Comparison of ENCODE assay signal across 1 cellular context in the genomic region with DNA sequence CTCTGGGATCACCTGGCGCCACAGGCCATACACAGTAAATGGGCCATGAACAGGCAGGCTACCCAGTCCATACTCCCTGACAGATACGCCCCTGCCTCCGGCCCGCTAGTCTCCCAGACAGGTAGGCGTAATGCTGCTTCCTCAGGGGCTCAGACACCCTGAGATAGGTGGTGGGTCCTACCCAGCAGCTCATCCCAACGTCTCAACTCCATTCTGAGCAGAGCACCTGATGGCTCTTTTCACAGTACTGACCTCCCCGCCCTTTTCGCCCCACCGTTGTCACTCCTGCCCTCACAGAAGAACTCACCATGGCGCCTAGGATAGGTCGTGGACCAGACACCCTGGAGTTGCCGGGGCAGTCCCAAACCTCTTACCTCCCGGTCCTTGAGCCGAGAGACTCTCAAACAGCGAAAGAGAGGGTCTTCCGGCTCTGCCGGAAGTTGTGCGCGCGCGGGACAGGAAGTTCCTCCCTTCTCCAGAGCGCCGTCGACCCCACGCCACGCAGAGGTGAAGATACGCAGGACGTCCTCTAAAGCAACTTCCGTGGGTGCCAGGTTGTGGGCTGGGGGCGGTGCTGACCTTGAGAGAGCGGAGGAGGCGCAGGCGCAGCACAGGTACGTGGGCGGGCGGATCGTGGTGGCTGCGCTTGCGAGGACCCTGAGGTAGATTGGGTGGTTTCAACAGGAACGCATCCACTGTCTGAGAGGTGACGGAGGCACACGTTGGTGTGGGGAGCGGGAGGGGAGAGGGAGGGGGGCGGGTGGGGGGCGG.
TF ChIP-seq lines count a peak whose summit lies in the region.

A gene (minus strand): TSS at position 432 of the 771 bp plus-strand sequence. CDS start 122 bp downstream, at position 310.

TF ChIP-seq in K562, 482 proteins besides CTCF, POLR2A, EP300 and RAD21 (continued from another document and continues in another):
- TF ChIP-seq, protein P1, sequence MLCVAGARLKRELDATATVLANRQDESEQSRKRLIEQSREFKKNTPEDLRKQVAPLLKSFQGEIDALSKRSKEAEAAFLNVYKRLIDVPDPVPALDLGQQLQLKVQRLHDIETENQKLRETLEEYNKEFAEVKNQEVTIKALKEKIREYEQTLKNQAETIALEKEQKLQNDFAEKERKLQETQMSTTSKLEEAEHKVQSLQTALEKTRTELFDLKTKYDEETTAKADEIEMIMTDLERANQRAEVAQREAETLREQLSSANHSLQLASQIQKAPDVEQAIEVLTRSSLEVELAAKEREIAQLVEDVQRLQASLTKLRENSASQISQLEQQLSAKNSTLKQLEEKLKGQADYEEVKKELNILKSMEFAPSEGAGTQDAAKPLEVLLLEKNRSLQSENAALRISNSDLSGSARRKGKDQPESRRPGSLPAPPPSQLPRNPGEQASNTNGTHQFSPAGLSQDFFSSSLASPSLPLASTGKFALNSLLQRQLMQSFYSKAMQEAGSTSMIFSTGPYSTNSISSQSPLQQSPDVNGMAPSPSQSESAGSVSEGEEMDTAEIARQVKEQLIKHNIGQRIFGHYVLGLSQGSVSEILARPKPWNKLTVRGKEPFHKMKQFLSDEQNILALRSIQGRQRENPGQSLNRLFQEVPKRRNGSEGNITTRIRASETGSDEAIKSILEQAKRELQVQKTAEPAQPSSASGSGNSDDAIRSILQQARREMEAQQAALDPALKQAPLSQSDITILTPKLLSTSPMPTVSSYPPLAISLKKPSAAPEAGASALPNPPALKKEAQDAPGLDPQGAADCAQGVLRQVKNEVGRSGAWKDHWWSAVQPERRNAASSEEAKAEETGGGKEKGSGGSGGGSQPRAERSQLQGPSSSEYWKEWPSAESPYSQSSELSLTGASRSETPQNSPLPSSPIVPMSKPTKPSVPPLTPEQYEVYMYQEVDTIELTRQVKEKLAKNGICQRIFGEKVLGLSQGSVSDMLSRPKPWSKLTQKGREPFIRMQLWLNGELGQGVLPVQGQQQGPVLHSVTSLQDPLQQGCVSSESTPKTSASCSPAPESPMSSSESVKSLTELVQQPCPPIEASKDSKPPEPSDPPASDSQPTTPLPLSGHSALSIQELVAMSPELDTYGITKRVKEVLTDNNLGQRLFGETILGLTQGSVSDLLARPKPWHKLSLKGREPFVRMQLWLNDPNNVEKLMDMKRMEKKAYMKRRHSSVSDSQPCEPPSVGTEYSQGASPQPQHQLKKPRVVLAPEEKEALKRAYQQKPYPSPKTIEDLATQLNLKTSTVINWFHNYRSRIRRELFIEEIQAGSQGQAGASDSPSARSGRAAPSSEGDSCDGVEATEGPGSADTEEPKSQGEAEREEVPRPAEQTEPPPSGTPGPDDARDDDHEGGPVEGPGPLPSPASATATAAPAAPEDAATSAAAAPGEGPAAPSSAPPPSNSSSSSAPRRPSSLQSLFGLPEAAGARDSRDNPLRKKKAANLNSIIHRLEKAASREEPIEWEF (CRISPR knock-in tag; IDR thresholded peaks at IDR 0.05), result no peak
- no peak for TF ChIP-seq MXI1 (IDR thresholded peaks at IDR 0.05; ENCODE audit: low read depth, low read length)
- no peak for TF ChIP-seq MAFG (tag; conservative IDR thresholded peaks at IDR 0.05)
- TF ChIP-seq, protein P2, sequence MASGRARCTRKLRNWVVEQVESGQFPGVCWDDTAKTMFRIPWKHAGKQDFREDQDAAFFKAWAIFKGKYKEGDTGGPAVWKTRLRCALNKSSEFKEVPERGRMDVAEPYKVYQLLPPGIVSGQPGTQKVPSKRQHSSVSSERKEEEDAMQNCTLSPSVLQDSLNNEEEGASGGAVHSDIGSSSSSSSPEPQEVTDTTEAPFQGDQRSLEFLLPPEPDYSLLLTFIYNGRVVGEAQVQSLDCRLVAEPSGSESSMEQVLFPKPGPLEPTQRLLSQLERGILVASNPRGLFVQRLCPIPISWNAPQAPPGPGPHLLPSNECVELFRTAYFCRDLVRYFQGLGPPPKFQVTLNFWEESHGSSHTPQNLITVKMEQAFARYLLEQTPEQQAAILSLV (tag; IDR thresholded peaks at IDR 0.05), result no peak
- TF ChIP-seq COPS2 (conservative IDR thresholded peaks at IDR 0.05), result no peak
- no peak for TF ChIP-seq SMARCC2 (IDR thresholded peaks at IDR 0.05; ENCODE audit: low read depth)
- no peak for TF ChIP-seq PTRF (tag; IDR thresholded peaks at IDR 0.05)
- no peak for TF ChIP-seq XRCC5 (IDR thresholded peaks at IDR 0.05; ENCODE audit: low read depth, low read length)
- no peak for TF ChIP-seq CBX1 (IDR thresholded peaks at IDR 0.05; ENCODE audit: low read depth)
- TF ChIP-seq RBM17 (IDR thresholded peaks at IDR 0.05; ENCODE audit: borderline replicate concordance, low read depth, low read length), result no peak
- TF ChIP-seq, protein P3, sequence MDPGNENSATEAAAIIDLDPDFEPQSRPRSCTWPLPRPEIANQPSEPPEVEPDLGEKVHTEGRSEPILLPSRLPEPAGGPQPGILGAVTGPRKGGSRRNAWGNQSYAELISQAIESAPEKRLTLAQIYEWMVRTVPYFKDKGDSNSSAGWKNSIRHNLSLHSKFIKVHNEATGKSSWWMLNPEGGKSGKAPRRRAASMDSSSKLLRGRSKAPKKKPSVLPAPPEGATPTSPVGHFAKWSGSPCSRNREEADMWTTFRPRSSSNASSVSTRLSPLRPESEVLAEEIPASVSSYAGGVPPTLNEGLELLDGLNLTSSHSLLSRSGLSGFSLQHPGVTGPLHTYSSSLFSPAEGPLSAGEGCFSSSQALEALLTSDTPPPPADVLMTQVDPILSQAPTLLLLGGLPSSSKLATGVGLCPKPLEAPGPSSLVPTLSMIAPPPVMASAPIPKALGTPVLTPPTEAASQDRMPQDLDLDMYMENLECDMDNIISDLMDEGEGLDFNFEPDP (CRISPR knock-in tag; IDR thresholded peaks at IDR 0.05), result no peak
- TF ChIP-seq ELF2 (CRISPR knock-in tag; IDR thresholded peaks at IDR 0.05), result peak; percentile 77
- TF ChIP-seq ZNF561 (CRISPR knock-in tag; conservative IDR thresholded peaks at IDR 0.05), result no peak
- peak in 1 of 2 experiments; percentile 20; a peak in 1 of 4 replicates for TF ChIP-seq SIN3A (IDR thresholded peaks at IDR 0.05; ENCODE audit: borderline replicate concordance in 2 of 2, control insufficient read depth in 1 of 2, low read depth in 2 of 2, low read length in 2 of 2)
- TF ChIP-seq, protein P4, sequence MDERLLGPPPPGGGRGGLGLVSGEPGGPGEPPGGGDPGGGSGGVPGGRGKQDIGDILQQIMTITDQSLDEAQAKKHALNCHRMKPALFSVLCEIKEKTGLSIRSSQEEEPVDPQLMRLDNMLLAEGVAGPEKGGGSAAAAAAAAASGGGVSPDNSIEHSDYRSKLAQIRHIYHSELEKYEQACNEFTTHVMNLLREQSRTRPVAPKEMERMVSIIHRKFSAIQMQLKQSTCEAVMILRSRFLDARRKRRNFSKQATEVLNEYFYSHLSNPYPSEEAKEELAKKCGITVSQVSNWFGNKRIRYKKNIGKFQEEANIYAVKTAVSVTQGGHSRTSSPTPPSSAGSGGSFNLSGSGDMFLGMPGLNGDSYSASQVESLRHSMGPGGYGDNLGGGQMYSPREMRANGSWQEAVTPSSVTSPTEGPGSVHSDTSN (CRISPR knock-in tag; IDR thresholded peaks at IDR 0.05; ENCODE audit: low read depth), result no peak
- TF ChIP-seq, protein P4 (tag; conservative IDR thresholded peaks at IDR 0.05; ENCODE audit: low read depth), result no peak
- TF ChIP-seq JUND (IDR thresholded peaks at IDR 0.05; ENCODE audit: borderline replicate concordance, low read depth, low read length), result peak; percentile 34; the same call in 1 of the 2 replicates
- no peak for TF ChIP-seq JUND (tag; IDR thresholded peaks at IDR 0.05; ENCODE audit: borderline replicate concordance, low read depth, low read length)
- TF ChIP-seq ZBTB8A (IDR thresholded peaks at IDR 0.05; ENCODE audit: partially characterized antibody), result no peak
- TF ChIP-seq ZNF445 (CRISPR knock-in tag; IDR thresholded peaks at IDR 0.05; ENCODE audit: low read depth), result no peak
- TF ChIP-seq ZNF174 (CRISPR knock-in tag; IDR thresholded peaks at IDR 0.05), result no peak
- TF ChIP-seq, protein P5, sequence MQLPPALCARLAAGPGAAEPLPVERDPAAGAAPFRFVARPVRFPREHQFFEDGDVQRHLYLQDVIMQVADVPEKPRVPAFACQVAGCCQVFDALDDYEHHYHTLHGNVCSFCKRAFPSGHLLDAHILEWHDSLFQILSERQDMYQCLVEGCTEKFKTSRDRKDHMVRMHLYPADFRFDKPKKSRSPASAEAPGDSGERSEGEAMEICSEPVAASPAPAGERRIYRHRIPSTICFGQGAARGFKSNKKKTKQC (CRISPR knock-in tag; IDR thresholded peaks at IDR 0.05), result peak; percentile 51; the same call in 1 of the 2 replicates
- TF ChIP-seq RBM15 (IDR thresholded peaks at IDR 0.05; ENCODE audit: insufficient read depth, low read length), result no peak
- TF ChIP-seq HNRNPLL (IDR thresholded peaks at IDR 0.05; ENCODE audit: low read depth, low read length, poor library complexity, severe bottlenecking), result peak; percentile 89
- TF ChIP-seq, protein P6, sequence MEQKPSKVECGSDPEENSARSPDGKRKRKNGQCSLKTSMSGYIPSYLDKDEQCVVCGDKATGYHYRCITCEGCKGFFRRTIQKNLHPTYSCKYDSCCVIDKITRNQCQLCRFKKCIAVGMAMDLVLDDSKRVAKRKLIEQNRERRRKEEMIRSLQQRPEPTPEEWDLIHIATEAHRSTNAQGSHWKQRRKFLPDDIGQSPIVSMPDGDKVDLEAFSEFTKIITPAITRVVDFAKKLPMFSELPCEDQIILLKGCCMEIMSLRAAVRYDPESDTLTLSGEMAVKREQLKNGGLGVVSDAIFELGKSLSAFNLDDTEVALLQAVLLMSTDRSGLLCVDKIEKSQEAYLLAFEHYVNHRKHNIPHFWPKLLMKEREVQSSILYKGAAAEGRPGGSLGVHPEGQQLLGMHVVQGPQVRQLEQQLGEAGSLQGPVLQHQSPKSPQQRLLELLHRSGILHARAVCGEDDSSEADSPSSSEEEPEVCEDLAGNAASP (IDR thresholded peaks at IDR 0.05), result no peak
- TF ChIP-seq, protein P7, sequence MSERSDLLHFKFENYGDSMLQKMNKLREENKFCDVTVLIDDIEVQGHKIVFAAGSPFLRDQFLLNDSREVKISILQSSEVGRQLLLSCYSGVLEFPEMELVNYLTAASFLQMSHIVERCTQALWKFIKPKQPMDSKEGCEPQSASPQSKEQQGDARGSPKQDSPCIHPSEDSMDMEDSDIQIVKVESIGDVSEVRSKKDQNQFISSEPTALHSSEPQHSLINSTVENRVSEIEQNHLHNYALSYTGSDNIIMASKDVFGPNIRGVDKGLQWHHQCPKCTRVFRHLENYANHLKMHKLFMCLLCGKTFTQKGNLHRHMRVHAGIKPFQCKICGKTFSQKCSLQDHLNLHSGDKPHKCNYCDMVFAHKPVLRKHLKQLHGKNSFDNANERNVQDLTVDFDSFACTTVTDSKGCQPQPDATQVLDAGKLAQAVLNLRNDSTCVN (CRISPR knock-in tag; IDR thresholded peaks at IDR 0.05), result no peak
- TF ChIP-seq, protein P8, sequence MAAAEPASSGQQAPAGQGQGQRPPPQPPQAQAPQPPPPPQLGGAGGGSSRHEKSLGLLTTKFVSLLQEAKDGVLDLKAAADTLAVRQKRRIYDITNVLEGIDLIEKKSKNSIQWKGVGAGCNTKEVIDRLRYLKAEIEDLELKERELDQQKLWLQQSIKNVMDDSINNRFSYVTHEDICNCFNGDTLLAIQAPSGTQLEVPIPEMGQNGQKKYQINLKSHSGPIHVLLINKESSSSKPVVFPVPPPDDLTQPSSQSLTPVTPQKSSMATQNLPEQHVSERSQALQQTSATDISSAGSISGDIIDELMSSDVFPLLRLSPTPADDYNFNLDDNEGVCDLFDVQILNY (CRISPR knock-in tag; IDR thresholded peaks at IDR 0.05), result no peak
- no peak for TF ChIP-seq NUFIP1 (IDR thresholded peaks at IDR 0.05; ENCODE audit: partially characterized antibody)
- TF ChIP-seq ZNF165 (CRISPR knock-in tag; IDR thresholded peaks at IDR 0.05; ENCODE audit: borderline replicate concordance), result no peak
- no peak for TF ChIP-seq ZNF436 (CRISPR knock-in tag; IDR thresholded peaks at IDR 0.05)
- TF ChIP-seq, protein P9, sequence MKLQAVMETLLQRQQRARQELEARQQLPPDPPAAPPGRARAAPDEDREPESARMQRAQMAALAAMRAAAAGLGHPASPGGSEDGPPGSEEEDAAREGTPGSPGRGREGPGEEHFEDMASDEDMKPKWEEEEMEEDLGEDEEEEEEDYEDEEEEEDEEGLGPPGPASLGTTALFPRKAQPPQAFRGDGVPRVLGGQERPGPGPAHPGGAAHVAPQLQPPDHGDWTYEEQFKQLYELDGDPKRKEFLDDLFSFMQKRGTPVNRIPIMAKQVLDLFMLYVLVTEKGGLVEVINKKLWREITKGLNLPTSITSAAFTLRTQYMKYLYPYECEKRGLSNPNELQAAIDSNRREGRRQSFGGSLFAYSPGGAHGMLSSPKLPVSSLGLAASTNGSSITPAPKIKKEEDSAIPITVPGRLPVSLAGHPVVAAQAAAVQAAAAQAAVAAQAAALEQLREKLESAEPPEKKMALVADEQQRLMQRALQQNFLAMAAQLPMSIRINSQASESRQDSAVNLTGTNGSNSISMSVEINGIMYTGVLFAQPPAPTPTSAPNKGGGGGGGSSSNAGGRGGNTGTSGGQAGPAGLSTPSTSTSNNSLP (IDR thresholded peaks at IDR 0.05; ENCODE audit: borderline replicate concordance, low read depth, low read length), result no peak
- TF ChIP-seq FUS (optimal IDR thresholded peaks at IDR 0.05; ENCODE audit: low read depth, low read length), result no peak
- no peak for TF ChIP-seq SMAD2 (IDR thresholded peaks at IDR 0.05; ENCODE audit: low read depth, low read length)
- peak; percentile 96 for TF ChIP-seq GABPA (tag; conservative IDR thresholded peaks at IDR 0.05; ENCODE audit: low read depth)
- TF ChIP-seq HDAC1 (IDR thresholded peaks at IDR 0.05), result peak in 1 of 2 experiments; percentile 80; a peak in 2 of 4 replicates
- TF ChIP-seq, protein P10, sequence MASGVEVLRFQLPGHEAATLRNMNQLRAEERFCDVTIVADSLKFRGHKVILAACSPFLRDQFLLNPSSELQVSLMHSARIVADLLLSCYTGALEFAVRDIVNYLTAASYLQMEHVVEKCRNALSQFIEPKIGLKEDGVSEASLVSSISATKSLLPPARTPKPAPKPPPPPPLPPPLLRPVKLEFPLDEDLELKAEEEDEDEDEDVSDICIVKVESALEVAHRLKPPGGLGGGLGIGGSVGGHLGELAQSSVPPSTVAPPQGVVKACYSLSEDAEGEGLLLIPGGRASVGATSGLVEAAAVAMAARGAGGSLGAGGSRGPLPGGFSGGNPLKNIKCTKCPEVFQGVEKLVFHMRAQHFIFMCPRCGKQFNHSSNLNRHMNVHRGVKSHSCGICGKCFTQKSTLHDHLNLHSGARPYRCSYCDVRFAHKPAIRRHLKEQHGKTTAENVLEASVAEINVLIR (CRISPR knock-in tag; IDR thresholded peaks at IDR 0.05), result peak; percentile 33; the same call in 1 of the 2 replicates
- TF ChIP-seq ZNF699 (CRISPR knock-in tag; IDR thresholded peaks at IDR 0.05; ENCODE audit: insufficient replicate concordance), result no peak
- TF ChIP-seq C11orf30 (IDR thresholded peaks at IDR 0.05; ENCODE audit: low read depth), result peak; percentile 81
- no peak for TF ChIP-seq ZNF212 (CRISPR knock-in tag; IDR thresholded peaks at IDR 0.05)
- peak; percentile 60; the same call in 1 of the 2 replicates for TF ChIP-seq KAT7 (CRISPR knock-in tag; IDR thresholded peaks at IDR 0.05; ENCODE audit: borderline replicate concordance)
